ENCODE assay signal across 17 cellular contexts in the genomic region with DNA sequence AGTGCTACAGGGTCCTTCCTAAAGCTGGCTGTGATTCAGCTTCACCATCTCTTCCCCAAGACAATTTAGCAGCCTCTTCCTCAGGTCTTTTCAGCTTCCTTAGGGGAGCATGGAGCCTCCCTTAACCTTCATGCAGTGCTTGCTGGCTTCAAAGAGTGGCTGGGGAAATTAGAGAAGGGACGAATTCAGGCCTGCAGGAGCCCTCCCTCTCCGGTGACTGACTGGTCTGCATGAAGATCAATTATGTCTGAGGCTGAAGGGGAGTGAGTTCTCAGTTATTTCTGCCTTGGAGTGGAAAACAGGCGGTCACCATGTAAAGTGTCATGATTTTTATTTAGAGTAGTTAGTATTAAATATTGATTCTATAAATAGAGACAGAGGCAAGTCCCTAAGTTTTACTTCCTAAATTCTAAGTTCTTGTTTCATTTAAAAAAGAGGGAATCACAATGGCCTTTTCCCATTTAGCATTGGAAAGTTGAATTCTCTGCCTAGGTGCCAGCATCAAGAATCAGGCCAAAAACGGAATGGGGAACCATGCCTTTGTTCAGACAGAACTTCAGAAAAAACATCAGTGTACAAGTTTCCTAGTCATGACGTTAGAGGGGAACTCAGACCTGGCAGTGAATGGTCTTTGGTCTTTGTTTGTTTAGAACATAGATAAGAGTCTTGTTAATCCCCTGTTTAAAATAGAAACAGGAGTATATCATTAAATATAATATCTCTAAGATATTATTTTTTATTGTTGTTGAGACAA. TPM values are rescaled to one million over a fixed set of nuclear protein-coding genes. Genes with fewer than 3 reads are reported as not detected.
A peak's percentile ranks its signal among the peaks of the same experiment; 100 is the strongest.
DNase-seq lines count a peak whose midpoint lies in the region; ATAC-seq and TF ChIP-seq lines count a peak whose summit lies in the region.
"Had no signal": no experiment of that assay in that cellular context is flagged by ENCODE, and none has a peak within 500 bp of the region (broad histone marks: within the 10 kb centered on the region; RNA-seq: fewer than 3 reads in every experiment).

No MANE protein-coding gene starts in this region.

- no peaks in the 10 kb centered on the region for H3K27me3 ChIP-seq in SU-DHL-6 (ENCODE audit: low read length)
- H3K27me3 ChIP-seq: pancreas had no signal

- H3K27me3 Mint-ChIP-seq in CD14-positive monocyte (ENCODE audit: low read depth in 3 of 3) (no peaks in the 10 kb centered on the region), naive B cell (no peaks in the 10 kb centered on the region)
- H3K27me3 Mint-ChIP-seq: activated naive CD4-positive, alpha-beta T cell treated with anti-CD3 and anti-CD28 coated beads, Interleukin-2, amount 10 ng/mL, durations not matched to agents 7 days and 5 days; effector memory CD8-positive, alpha-beta T cell had no signal

- H3K79me2 ChIP-seq in SU-DHL-6 (ENCODE audit: insufficient read depth, low read length) = peaks cover 16% of the 10 kb centered on the region

- ATAC-seq in naive B cell (ENCODE audit: low read depth in 2 of 2) = peak; percentile 52 to 57
- ATAC-seq: effector memory CD8-positive, alpha-beta T cell; pancreas; PC-3 had no signal

- peaks cover 11% of the 10 kb centered on the region; the same call in 1 of the 2 replicates for H3F3A ChIP-seq in SU-DHL-6 (ENCODE audit: insufficient read depth)

- H3K27ac Mint-ChIP-seq in CD14-positive monocyte (peak overlapping the region; percentile 65 to 91 (median 87)), naive B cell (peak overlapping the region; percentile 94 to 98 (median 95))
- H3K27ac Mint-ChIP-seq: activated naive CD4-positive, alpha-beta T cell treated with anti-CD3 and anti-CD28 coated beads, Interleukin-2, amount 10 ng/mL, durations not matched to agents 7 days and 5 days had no signal

- DNase-seq in CD14-positive monocyte (ENCODE audit: low spot score) (no peak), GM20000 (ENCODE audit: low spot score) (peak; percentile 41), naive B cell (peak; percentile 53), GM19238 (ENCODE audit: insufficient read length, low spot score) (no peak), DMS79 (lab: John Stamatoyannopoulos, UW) (no peak), HK-2 (ENCODE audit: unreplicated experiment) (no peak), NCI-H1436 treated with DMSO at 0.1 percent for 48 hours (lab: John Stamatoyannopoulos, UW) (no peak)
- DNase-seq: activated naive CD4-positive, alpha-beta T cell treated with anti-CD3 and anti-CD28 coated beads, Interleukin-2, amount 10 ng/mL, durations not matched to agents 7 days and 5 days; AML-193; DMS79 treated with DMSO at 0.1 percent for 48 hours; effector memory CD8-positive, alpha-beta T cell; NCI-H1436; NCI-H510A; pancreas; PC-3 had no signal

- H3K9me3 Mint-ChIP-seq in CD14-positive monocyte = peaks cover 0 to 2% (median 0%) of the 10 kb centered on the region in 7 donors
- no peaks in the 10 kb centered on the region for H3K9me3 Mint-ChIP-seq in naive B cell
- H3K9me3 Mint-ChIP-seq: activated naive CD4-positive, alpha-beta T cell treated with anti-CD3 and anti-CD28 coated beads, Interleukin-2, amount 10 ng/mL, durations not matched to agents 7 days and 5 days; effector memory CD8-positive, alpha-beta T cell had no signal

- intact Hi-C loops in CD14-positive monocyte (cut with micrococcal nuclease) = no loop called here

- H2AFZ ChIP-seq in SU-DHL-6 (ENCODE audit: low read depth, low read length, severe bottlenecking) = no peak overlapping the region

- no peaks in the 10 kb centered on the region for H4K20me1 ChIP-seq in SU-DHL-6 (ENCODE audit: low read depth, low read length)

- no peak overlapping the region for H3K9ac ChIP-seq in SU-DHL-6 (ENCODE audit: low read length)

- H3K36me3 ChIP-seq in SU-DHL-6 (ENCODE audit: low read length) = peaks cover 11% of the 10 kb centered on the region; the same call in 1 of the 2 replicates

- no peaks in the 10 kb centered on the region for H3K9me3 ChIP-seq in SU-DHL-6 (ENCODE audit: insufficient read depth, low read length)
- H3K9me3 ChIP-seq: pancreas had no signal

- no peak overlapping the region for H3K4me3 ChIP-seq in SU-DHL-6 (ENCODE audit: insufficient read depth, low read length, poor library complexity, severe bottlenecking)
- H3K4me3 ChIP-seq: pancreas had no signal

- H3K4me2 ChIP-seq in SU-DHL-6 (ENCODE audit: low read depth, low read length, poor library complexity, severe bottlenecking) = peak overlapping the region; percentile 29

- peaks cover 58 to 66% of the 10 kb centered on the region in 2 donors for H3K36me3 Mint-ChIP-seq in CD14-positive monocyte
- peaks cover 5 to 13% of the 10 kb centered on the region in 2 donors for H3K36me3 Mint-ChIP-seq in naive B cell

- no peak for TF ChIP-seq CTCF in CD14-positive monocyte (IDR thresholded peaks at IDR 0.05)
- TF ChIP-seq CTCF in GM20000 (IDR thresholded peaks at IDR 0.05; ENCODE audit: extremely low read depth, missing control alignments) = no peak
- TF ChIP-seq CTCF in SU-DHL-6 (IDR thresholded peaks at IDR 0.05; ENCODE audit: insufficient read depth, low read length, poor library complexity, severe bottlenecking) = no peak

- H3K4me1 Mint-ChIP-seq in CD14-positive monocyte (peaks cover 60% of the 10 kb centered on the region), naive B cell (peaks cover 35 to 58% (median 44%) of the 10 kb centered on the region in 3 donors)

- no peaks in the 10 kb centered on the region for H3K9me2 ChIP-seq in SU-DHL-6 (replicated peaks; ENCODE audit: insufficient read depth, low read length)

- peak overlapping the region in 1 of 2 donors; percentile 20 for H3K4me3 Mint-ChIP-seq in CD14-positive monocyte
- H3K4me3 Mint-ChIP-seq in naive B cell = peak overlapping the region; percentile 10 to 85 (median 60)
- H3K4me3 Mint-ChIP-seq: activated naive CD4-positive, alpha-beta T cell treated with anti-CD3 and anti-CD28 coated beads, Interleukin-2, amount 10 ng/mL, durations not matched to agents 7 days and 5 days; effector memory CD8-positive, alpha-beta T cell had no signal

- peak overlapping the region; percentile 45 for H3K27ac ChIP-seq in SU-DHL-6 (ENCODE audit: low read depth, low read length)
- H3K27ac ChIP-seq: VCaP had no signal

RNA-seq across cellular contexts. Expression of a gene that starts 4.3 kb away (rescaled TPM):
- polyA plus RNA-seq in CD14-positive monocyte (100 to 1,000 TPM; 280 to 302 TPM), naive B cell (ENCODE audit: low read depth in 6 of 6) (100 to 1,000 TPM; 251 to 332 (median 315) TPM)

RNA-seq across cellular contexts. Expression of a gene that starts 14.5 kb away (rescaled TPM):
- polyA plus RNA-seq in CD14-positive monocyte (under 1 TPM; 0.27 to 0.75 TPM), naive B cell (ENCODE audit: low read depth in 6 of 6) (1 to 10 TPM in 3 of 6 donors, under 1 TPM in 2, not detected in 1; 0.21 to 1.4 (median 1.1) TPM)

RNA-seq across cellular contexts. Expression of a gene that starts 34.6 kb away (rescaled TPM):
- polyA plus RNA-seq in CD14-positive monocyte (not detected), naive B cell (ENCODE audit: low read depth in 6 of 6) (not detected)

RNA-seq across cellular contexts. Expression of a gene that starts 52.6 kb away (rescaled TPM):
- polyA plus RNA-seq in CD14-positive monocyte (10 to 100 TPM; 17.8 to 18.9 TPM), naive B cell (ENCODE audit: low read depth in 6 of 6) (10 to 100 TPM; 27.4 to 49.7 (median 39.2) TPM)

Comparison
In these comparisons a context has a peak if more than half of its experiments do, and no peak if none do; other contexts are left out.
1. DNase-seq: peak in GM20000 (single experiment) and naive B cell (single experiment); none in CD14-positive monocyte (single experiment), GM19238 (single experiment), DMS79 (single experiment), HK-2 (single experiment) and NCI-H1436 treated with DMSO at 0.1 percent for 48 hours (single experiment).